In the genomic region with DNA sequence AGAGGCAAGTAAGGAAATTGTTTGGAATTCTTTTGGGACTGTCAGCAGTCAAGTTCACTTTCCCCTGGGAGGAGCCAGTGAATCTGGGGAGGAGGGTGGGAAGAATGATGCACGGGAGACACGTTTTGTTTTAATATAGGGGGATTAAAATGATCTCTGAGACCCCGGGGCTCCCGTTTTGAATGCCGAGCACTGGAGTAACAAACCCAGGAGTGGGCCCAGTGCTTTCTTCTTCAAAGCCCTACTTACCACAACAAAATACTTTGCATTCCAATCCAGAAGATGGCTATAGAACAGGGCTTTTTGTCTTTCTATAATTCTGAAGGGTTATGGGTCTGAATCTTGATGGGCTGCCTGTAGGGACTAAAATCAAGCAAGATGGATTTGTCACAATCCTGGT, we compare ENCODE assay signal across 28 cellular contexts. TPM values are rescaled to one million over a fixed set of nuclear protein-coding genes. Genes with fewer than 3 reads are reported as not detected.
A peak's percentile ranks its signal among the peaks of the same experiment; 100 is the strongest.
DNase-seq lines count a peak whose midpoint lies in the region; ATAC-seq and TF ChIP-seq lines count a peak whose summit lies in the region.
"Had no signal": no experiment of that assay in that cellular context is flagged by ENCODE, and none has a peak within 500 bp of the region (broad histone marks: within the 10 kb centered on the region; RNA-seq: fewer than 3 reads in every experiment).

No MANE protein-coding gene starts in this region.

- H3K18ac ChIP-seq in neuronal stem cell (ENCODE audit: low read length), result no peak overlapping the region

- POLR2A ChIA-PET in OCI-LY7 (lab: Charles Lee), result interaction anchor here (1.3 kb wide), 1 partner anchor 114 kb away, joined by 6 read pairs; no protein-coding TSS in a partner anchor

- no peaks in the 10 kb centered on the region for H3K79me1 ChIP-seq in neuronal stem cell (ENCODE audit: low read depth, low read length)

- H3K36me3 Mint-ChIP-seq in GM23338 (ENCODE audit: low read depth), result no peaks in the 10 kb centered on the region
- H3K36me3 Mint-ChIP-seq: activated naive CD8-positive, alpha-beta T cell; IgD-negative memory B cell had no signal

- H4K8ac ChIP-seq in neuronal stem cell (ENCODE audit: low read depth, low read length), result no peak overlapping the region

- TF ChIP-seq EP300 in esophagus muscularis mucosa (IDR thresholded peaks at IDR 0.05), result no peak

- H3K79me2 ChIP-seq in GM23338 (replicated peaks; ENCODE audit: insufficient read depth) (no peaks in the 10 kb centered on the region), OCI-LY7 (ENCODE audit: insufficient read depth, low read depth, low read length) (peaks cover 48% of the 10 kb centered on the region)

- H3K4me3 Mint-ChIP-seq in GM23338, result no peak overlapping the region
- H3K4me3 Mint-ChIP-seq: activated naive CD8-positive, alpha-beta T cell; IgD-negative memory B cell; neural crest cell; stimulated activated naive B cell treated with anti-CD40 and anti-IgM and Interleukin-4, amounts not matched to agents 10 μg/mL and 1 μg/mL and 100 μg/mL, for 72 hours had no signal

- no peaks in the 10 kb centered on the region for H3K9me3 Mint-ChIP-seq in GM23338
- H3K9me3 Mint-ChIP-seq: IgD-negative memory B cell; neural crest cell; stimulated activated naive B cell treated with anti-CD40 and anti-IgM and Interleukin-4, amounts not matched to agents 10 μg/mL and 1 μg/mL and 100 μg/mL, for 72 hours had no signal

- H2BK120ac ChIP-seq in neuronal stem cell (ENCODE audit: low read depth, low read length), result no peak overlapping the region

- no peaks in the 10 kb centered on the region for H3F3A ChIP-seq in GM23338 (replicated peaks; ENCODE audit: low read depth)

- 41% methylated on average over 5 of the region's 5 CpGs for WGBS in esophagus muscularis mucosa
- WGBS in neuronal stem cell (ENCODE audit: extremely low coverage in 2 of 2, insufficient read length in 2 of 2, insufficient replicate concordance in 1 of 2), 2 donors, result no CpG with 5 or more reads among the region's 5 CpGs

- H3K4ac ChIP-seq in neuronal stem cell (ENCODE audit: low read length), result no peak overlapping the region

- H3K27ac Mint-ChIP-seq in GM23338, result peak overlapping the region; percentile 69; the same call in 1 of the 2 replicates
- H3K27ac Mint-ChIP-seq: activated naive CD8-positive, alpha-beta T cell; IgD-negative memory B cell; stimulated activated naive B cell treated with anti-CD40 and anti-IgM and Interleukin-4, amounts not matched to agents 10 μg/mL and 1 μg/mL and 100 μg/mL, for 72 hours had no signal

- H3K27me3 ChIP-seq in GM23338 (ENCODE audit: insufficient read depth) (no peaks in the 10 kb centered on the region), esophagus muscularis mucosa (no peaks in the 10 kb centered on the region), neuronal stem cell (ENCODE audit: control insufficient read depth in 3 of 3, insufficient read depth in 3 of 3, low read depth in 1 of 3, low read length in 3 of 3) (no peaks in the 10 kb centered on the region)
- H3K27me3 ChIP-seq: BLaER1 treated with 17β-estradiol and CSF1 and Interleukin-3, amounts not matched to agents 10 nM and 100 nM; body of pancreas; MG63; Peyer's patch; SJSA1; thyroid gland had no signal

- DNase-seq in GM23338 (ENCODE audit: low spot score) (peak; percentile 56), OCI-LY7 (ENCODE audit: low spot score) (no peak), esophagus muscularis mucosa (ENCODE audit: extremely low spot score) (no peak), neuronal stem cell (ENCODE audit: low spot score) (no peak), GM19240 (ENCODE audit: insufficient read length, low spot score) (no peak), NCI-H345 treated with DMSO at 0.1 percent for 48 hours (lab: John Stamatoyannopoulos, UW; ENCODE audit: unreplicated experiment) (no peak), NCI-H2227 treated with DMSO at 0.1 percent for 48 hours (lab: John Stamatoyannopoulos, UW) (no peak)
- DNase-seq: ACHN; activated CD4-positive, alpha-beta T cell treated with anti-CD3 and anti-CD28 coated beads, Interleukin-2, amount 50 U/mL, for 1 hour; body of pancreas; GOT3; MG63; NCI-H1417; NCI-H510A; Peyer's patch; stimulated activated naive B cell treated with anti-CD40 and anti-IgM and Interleukin-4, amounts not matched to agents 10 μg/mL and 1 μg/mL and 100 μg/mL, for 72 hours; T-helper 2 cell; thyroid gland had no signal

- H3K4me1 ChIP-seq in GM23338 (ENCODE audit: insufficient read depth), result peaks cover 56% of the 10 kb centered on the region
- H3K4me1 ChIP-seq in OCI-LY7 (ENCODE audit: insufficient read depth, low read length, poor library complexity, severe bottlenecking), result peaks cover 81% of the 10 kb centered on the region
- H3K4me1 ChIP-seq in esophagus muscularis mucosa, result peaks cover 6 to 65% (median 43%) of the 10 kb centered on the region in 4 donors
- peaks cover 31 to 63% of the 10 kb centered on the region in 2 donors for H3K4me1 ChIP-seq in neuronal stem cell (ENCODE audit: control insufficient read depth in 2 of 2, insufficient read depth in 1 of 2, low read depth in 1 of 2, low read length in 2 of 2)
- H3K4me1 ChIP-seq: Peyer's patch, prostate gland, SJSA1 had no signal

- H4K20me1 ChIP-seq in GM23338 (replicated peaks; ENCODE audit: insufficient read depth), result no peaks in the 10 kb centered on the region
- no peaks in the 10 kb centered on the region for H4K20me1 ChIP-seq in OCI-LY7 (ENCODE audit: insufficient read depth, low read length)
- H4K20me1 ChIP-seq: BLaER1 treated with 17β-estradiol and CSF1 and Interleukin-3, amounts not matched to agents 10 nM and 100 nM had no signal

- no peak overlapping the region for H2BK15ac ChIP-seq in neuronal stem cell (ENCODE audit: low read length)

- H3K4me1 Mint-ChIP-seq in GM23338, result peaks cover 74% of the 10 kb centered on the region
- H3K4me1 Mint-ChIP-seq: IgD-negative memory B cell; stimulated activated naive B cell treated with anti-CD40 and anti-IgM and Interleukin-4, amounts not matched to agents 10 μg/mL and 1 μg/mL and 100 μg/mL, for 72 hours had no signal

- H4K91ac ChIP-seq in neuronal stem cell (ENCODE audit: low read depth, low read length, poor library complexity), result no peak overlapping the region

- H3K9me3 ChIP-seq in OCI-LY7 (ENCODE audit: low read length), result no peaks in the 10 kb centered on the region
- H3K9me3 ChIP-seq in esophagus muscularis mucosa, result no peaks in the 10 kb centered on the region
- H3K9me3 ChIP-seq in neuronal stem cell (replicated peaks in 1 of 2; ENCODE audit: control insufficient read depth in 2 of 2, insufficient read depth in 1 of 2, low read depth in 1 of 2, low read length in 2 of 2), result no peaks in the 10 kb centered on the region
- H3K9me3 ChIP-seq: BLaER1 treated with 17β-estradiol and CSF1 and Interleukin-3, amounts not matched to agents 10 nM and 100 nM; body of pancreas; MG63; Peyer's patch; prostate gland; SJSA1; thyroid gland had no signal

- H3K23ac ChIP-seq in neuronal stem cell (ENCODE audit: low read depth, low read length, poor library complexity), result no peak overlapping the region

- no peak overlapping the region for H2BK5ac ChIP-seq in neuronal stem cell (ENCODE audit: low read length)

- no peaks in the 10 kb centered on the region for H3K36me3 ChIP-seq in GM23338 (ENCODE audit: insufficient read depth)
- peaks cover 64% of the 10 kb centered on the region for H3K36me3 ChIP-seq in OCI-LY7 (ENCODE audit: insufficient read depth, low read length)
- H3K36me3 ChIP-seq in esophagus muscularis mucosa, result no peaks in the 10 kb centered on the region
- peaks cover 0 to 53% of the 10 kb centered on the region in 2 donors for H3K36me3 ChIP-seq in neuronal stem cell (replicated peaks in 1 of 2; ENCODE audit: control insufficient read depth in 2 of 2, insufficient read depth in 2 of 2, low read length in 2 of 2)
- H3K36me3 ChIP-seq: BLaER1 treated with 17β-estradiol and CSF1 and Interleukin-3, amounts not matched to agents 10 nM and 100 nM; MG63; Peyer's patch; prostate gland; SJSA1; thyroid gland had no signal

- no peak overlapping the region for H2AK5ac ChIP-seq in neuronal stem cell (ENCODE audit: low read depth, low read length)

- no peak overlapping the region for H2BK12ac ChIP-seq in neuronal stem cell (ENCODE audit: low read length)

- H3K27me3 Mint-ChIP-seq in GM23338 (ENCODE audit: insufficient read depth, low read depth, poor library complexity), result peaks cover 7% of the 10 kb centered on the region
- H3K27me3 Mint-ChIP-seq: activated naive CD8-positive, alpha-beta T cell; IgD-negative memory B cell had no signal

- CTCF ChIA-PET in OCI-LY7 (lab: Charles Lee; ENCODE audit: unreplicated experiment), result no interaction called here

- H3K14ac ChIP-seq in neuronal stem cell (ENCODE audit: low read length), result no peak overlapping the region

- TF ChIP-seq CTCF in GM23338 (conservative IDR thresholded peaks at IDR 0.05; ENCODE audit: low read depth in 2 of 2), result no peak
- TF ChIP-seq CTCF in OCI-LY7 (conservative IDR thresholded peaks at IDR 0.05; ENCODE audit: low read length), result no peak
- no peak for TF ChIP-seq CTCF in esophagus muscularis mucosa (IDR thresholded peaks at IDR 0.05)

- intact Hi-C loops in OCI-LY7 (cut with micrococcal nuclease; ENCODE audit: unreplicated experiment) (loop anchor here (5.0 kb wide), 2 partner anchors 108 to 417 kb away; partner anchors contain the start of gene BEND3), esophagus muscularis mucosa (cut with DNase I) (loop anchor here (5.0 kb wide), 1 partner anchor 42 kb away; the partner anchor contains the start of gene SOBP)

- H2AFZ ChIP-seq in GM23338, result no peak overlapping the region; the same call in 1 of the 2 replicates
- no peak overlapping the region for H2AFZ ChIP-seq in OCI-LY7 (ENCODE audit: low read length)
- H2AFZ ChIP-seq in neuronal stem cell (ENCODE audit: low read length), result no peak overlapping the region

- H3K4me2 ChIP-seq in GM23338 (peak overlapping the region; percentile 13), OCI-LY7 (ENCODE audit: low read length) (peak overlapping the region; percentile 79; the same call in 1 of the 2 replicates), neuronal stem cell (ENCODE audit: insufficient read depth, low read length, poor library complexity, severe bottlenecking) (no peak overlapping the region)
- H3K4me2 ChIP-seq: BLaER1 treated with 17β-estradiol and CSF1 and Interleukin-3, amounts not matched to agents 10 nM and 100 nM had no signal

- H3K9me2 ChIP-seq in GM23338 (ENCODE audit: insufficient read depth) (no peaks in the 10 kb centered on the region), OCI-LY7 (ENCODE audit: insufficient read depth, low read length) (no peaks in the 10 kb centered on the region)

- H3K9ac ChIP-seq in neuronal stem cell (ENCODE audit: low read depth, low read length, poor library complexity), result no peak overlapping the region
- H3K9ac ChIP-seq: BLaER1 treated with 17β-estradiol and CSF1 and Interleukin-3, amounts not matched to agents 10 nM and 100 nM had no signal

- peak overlapping the region; percentile 45; the same call in 1 of the 2 replicates for H3K27ac ChIP-seq in GM23338 (ENCODE audit: low read depth)
- H3K27ac ChIP-seq in OCI-LY7 (ENCODE audit: low read depth, low read length, poor library complexity, severe bottlenecking), result peak overlapping the region; percentile 98
- H3K27ac ChIP-seq in esophagus muscularis mucosa (replicated peaks in 1 of 4), result peak overlapping the region; percentile 22 to 63 (median 42)
- H3K27ac ChIP-seq in neuronal stem cell (replicated peaks; ENCODE audit: low read length), result peak overlapping the region; percentile 4
- H3K27ac ChIP-seq: BLaER1 treated with 17β-estradiol and CSF1 and Interleukin-3, amounts not matched to agents 10 nM and 100 nM; body of pancreas; HL-60; Peyer's patch; prostate gland; SJSA1; skin epidermis; thyroid gland; VCaP had no signal

- BruUV-seq in OCI-LY7 (replicated peaks; lab: Mats Ljungman, UMichigan), result no TSS peak

- TF ChIP-seq POLR2A in esophagus muscularis mucosa (IDR thresholded peaks at IDR 0.05; ENCODE audit: low read depth), result no peak

- ATAC-seq in GM23338, result peak; percentile 63
- ATAC-seq in GM18861 (IDR thresholded peaks at IDR 0.05; ENCODE audit: unreplicated experiment), result no peak
- ATAC-seq: body of pancreas; stimulated activated naive B cell treated with anti-CD40 and anti-IgM and Interleukin-4, amounts not matched to agents 10 μg/mL and 1 μg/mL and 100 μg/mL, for 72 hours had no signal

- H3K4me3 ChIP-seq in GM23338 (no peak overlapping the region), OCI-LY7 (ENCODE audit: low read depth, low read length, poor library complexity, severe bottlenecking) (no peak overlapping the region), esophagus muscularis mucosa (peak overlapping the region in 2 of 4 donors; percentile 17 to 18), neuronal stem cell (ENCODE audit: low read length in 2 of 2) (no peak overlapping the region)
- H3K4me3 ChIP-seq: BLaER1 treated with 17β-estradiol and CSF1 and Interleukin-3, amounts not matched to agents 10 nM and 100 nM; body of pancreas; MG63; Peyer's patch; prostate gland; SJSA1; skin epidermis; thyroid gland had no signal

RNA-seq across cellular contexts. Expression of gene SOBP, which starts 44.8 kb away (rescaled TPM):
- 3.0 and 3.1 TPM in 2 replicates for total RNA-seq in GM23338 (2014; rRNA removed; shearing (Covaris generic))
- polyA plus RNA-seq in GM23338 (2016; fragmentation: Nextera tagmentation; extraction: Ambion mirVana), result 1.5 and 2.2 TPM in 2 replicates
- total RNA-seq in OCI-LY7 (2014; rRNA removed; shearing (Covaris generic)), result 16.0 and 21.5 TPM in 2 replicates
- total RNA-seq in OCI-LY7 (2022) (29.4 and 31.3 TPM in 2 replicates), esophagus muscularis mucosa (10 to 100 TPM; 18.6 to 44.1 (median 27.6) TPM)
- polyA plus RNA-seq in neuronal stem cell (2013, experiment 1 of 2), result 11.5 TPM
- polyA plus RNA-seq in neuronal stem cell (2013, experiment 2 of 2), result 11.8 TPM

Comparison
In these comparisons a context has a peak if more than half of its experiments do, and no peak if none do; other contexts are left out.
1. H3K27ac ChIP-seq: peak in every context shown above with its lines; median percentile 98 in OCI-LY7; 45 in GM23338; 42 in esophagus muscularis mucosa; 4 in neuronal stem cell.